ENCODE assay signal across 28 cellular contexts in the genomic region with DNA sequence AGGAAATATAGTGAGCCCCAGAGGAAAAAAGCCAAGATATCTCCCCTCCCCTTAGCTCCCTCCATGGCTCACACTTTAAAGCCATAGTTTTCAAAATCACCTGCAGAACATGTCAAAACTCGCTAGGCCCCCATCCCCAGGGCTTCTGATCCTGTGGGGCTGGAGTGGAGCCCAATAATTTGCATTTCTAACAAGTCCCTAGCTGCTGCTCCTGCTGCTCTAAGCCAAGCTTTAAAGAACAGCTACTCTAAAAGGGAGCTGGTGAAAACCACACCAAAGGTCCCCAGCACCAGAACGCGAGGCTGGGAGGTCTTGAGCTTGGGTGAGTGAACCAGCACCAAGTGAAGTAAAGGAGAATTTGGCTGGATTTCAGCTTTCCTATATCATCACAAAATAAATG.
"Had no signal": no experiment of that assay in that cellular context is flagged by ENCODE, and none has a peak within 500 bp of the region (broad histone marks: within the 10 kb centered on the region; RNA-seq: fewer than 3 reads in every experiment).

No MANE protein-coding gene starts in this region.

- ATAC-seq: left lobe of liver; naive thymus-derived CD4-positive, alpha-beta T cell; pancreas; sciatic nerve; stimulated activated naive CD8-positive, alpha-beta T cell treated with anti-CD3 and anti-CD28 coated beads, Interleukin-15, Interleukin-2, amounts not matched to agents 100 U/mL and 50 U/mL, for 24 hours had no signal

- DNase-seq: activated CD4-positive, alpha-beta memory T cell treated with anti-CD3 and anti-CD28 coated beads for 36 hours; activated CD4-positive, alpha-beta T cell treated with anti-CD3 and anti-CD28 coated beads, Interleukin-2, amount 10 ng/mL, durations not matched to agents 24 days and 14 days; activated CD4-positive, CD25-positive, alpha-beta regulatory T cell treated with anti-CD3 and anti-CD28 coated beads, Interleukin-2, amount 50 U/mL, for 72 hours; activated CD8-positive, alpha-beta memory T cell treated with anti-CD3 and anti-CD28 coated beads, Interleukin-2, amount 50 U/mL, for 4 hours; activated effector memory CD4-positive, alpha-beta T cell treated with anti-CD3 and anti-CD28 coated beads, Interleukin-2, amount 50 U/mL, for 16 hours; activated naive CD4-positive, alpha-beta T cell treated with anti-CD3 and anti-CD28 coated beads for 36 hours; activated naive CD8-positive, alpha-beta T cell treated with anti-CD3 and anti-CD28 coated beads for 36 hours; activated T-cell treated with anti-CD3 and anti-CD28 coated beads, Interleukin-2, amount 50 U/mL, for 1 hour; adrenal gland; aorta; dorsolateral prefrontal cortex; effector memory CD4-positive, alpha-beta T cell; erythroblast; foreskin fibroblast; head of caudate nucleus; hippocampal formation; kidney glomerular epithelial cell; midbrain; naive thymus-derived CD4-positive, alpha-beta T cell; pancreas; retina; stimulated activated CD4-positive, alpha-beta T cell treated with anti-CD3 and anti-CD28 coated beads, Interleukin-12 subunit alpha, Interleukin-12 subunit beta, amount 100 ng/mL, for 4 hours; stimulated activated CD4-positive, alpha-beta T cell treated with anti-CD3 and anti-CD28 coated beads, Interleukin-4, amount 100 ng/mL, for 1 hour; stimulated activated naive CD8-positive, alpha-beta T cell treated with anti-CD3 and anti-CD28 coated beads, Interleukin-15, Interleukin-2, amounts not matched to agents 100 U/mL and 50 U/mL, for 24 hours; testis; transverse colon had no signal
